Comparison of ENCODE assay signal across 8 cellular contexts in genomic region chr11:59668950-59669610, GRCh38. TPM values are rescaled to one million over a fixed set of nuclear protein-coding genes. Genes with fewer than 3 reads are reported as not detected.
DNase-seq lines count a peak whose midpoint lies in the region; ATAC-seq and TF ChIP-seq lines count a peak whose summit lies in the region.

PATL1 (minus strand) TSS chr11:59669037; CDS start chr11:59668895, 142 bp downstream.

- POLR2A ChIA-PET in RWPE1 (lab: Yijun Ruan, JAX; ENCODE audit: low non-redundant PET) = interaction anchor here (0.6 kb wide), 1 partner anchor 108 kb away, joined by 3 read pairs; no protein-coding TSS in a partner anchor
- POLR2A ChIA-PET in naive thymus-derived CD4-positive, alpha-beta T cell (lab: Charles Lee) = interaction anchor here (0.6 to 7.1 kb wide), 29 partner anchors 8 to 1319 kb away, joined by 3 to 89 read pairs (median 3); partner anchors contain the start of genes OSBP and STX3

- H3K4me1 ChIP-seq in fibroblast of lung (ENCODE audit: control insufficient read depth, extremely low read depth, insufficient read depth, low read length) = no peaks in the 10 kb centered on the region
- H3K4me1 ChIP-seq in naive thymus-derived CD4-positive, alpha-beta T cell (ENCODE audit: control insufficient read depth in 2 of 2, insufficient read depth in 2 of 2, low read length in 2 of 2) = peaks cover 17 to 23% of the 10 kb centered on the region in 2 donors

- peak within 1 kb of the TSS; percentile 88 for H3K4me3 ChIP-seq in LNCaP clone FGC (ENCODE audit: low read depth, low read length)
- peak within 1 kb of the TSS; percentile 46 to 85 (median 66) for H3K4me3 ChIP-seq in fibroblast of lung (replicated peaks in 1 of 4; ENCODE audit: control extremely low read depth in 1 of 4, insufficient read depth in 1 of 4, low read depth in 3 of 4, low read length in 4 of 4)
- H3K4me3 ChIP-seq in naive thymus-derived CD4-positive, alpha-beta T cell (ENCODE audit: low read length) = peak within 1 kb of the TSS; percentile 94

- intact Hi-C loops in naive thymus-derived CD4-positive, alpha-beta T cell (cut with micrococcal nuclease) = loop anchor here (1.0 to 5.0 kb wide), 12 partner anchors 53 to 1957 kb away; partner anchors contain the start of genes MRPL16 (in 2 of the 2), CPSF7 (in 1 of the 2), MED19 (in 1 of the 2) and STX3 (in 1 of the 2)

- no peaks in the 10 kb centered on the region for H4K20me1 ChIP-seq in fibroblast of lung (ENCODE audit: control insufficient read depth, extremely low read depth, insufficient read depth, low read length)

- peak within 1 kb of the TSS; percentile 95 for H3K4me2 ChIP-seq in fibroblast of lung (ENCODE audit: extremely low read depth, insufficient read depth, low read length)

- peak within 1 kb of the TSS; percentile 57 for H2AFZ ChIP-seq in fibroblast of lung (ENCODE audit: low read length)

- H3K9me3 Mint-ChIP-seq in activated T-helper 17 cell treated with anti-CD3 and anti-CD28 coated beads, Interleukin-2, amount 50 U/mL, for 72 hours = no peaks in the 10 kb centered on the region
- H3K9me3 Mint-ChIP-seq in naive thymus-derived CD4-positive, alpha-beta T cell = no peaks in the 10 kb centered on the region
- H3K9me3 Mint-ChIP-seq in stimulated activated naive B cell treated with anti-CD40 and anti-IgM and Interleukin-4, amounts not matched to agents 10 μg/mL and 1 μg/mL and 100 μg/mL, for 72 hours = no peaks in the 10 kb centered on the region

- no peaks in the 10 kb centered on the region for H3K27me3 ChIP-seq in fibroblast of lung (ENCODE audit: control insufficient read depth, insufficient read depth, low read length)
- H3K27me3 ChIP-seq in naive thymus-derived CD4-positive, alpha-beta T cell (ENCODE audit: control insufficient read depth in 2 of 2, insufficient read depth in 2 of 2, low read length in 2 of 2) = no peaks in the 10 kb centered on the region

- H3K4me3 Mint-ChIP-seq in activated T-helper 17 cell treated with anti-CD3 and anti-CD28 coated beads, Interleukin-2, amount 50 U/mL, for 72 hours = peak within 1 kb of the TSS; percentile 94
- H3K4me3 Mint-ChIP-seq in naive thymus-derived CD4-positive, alpha-beta T cell = peak within 1 kb of the TSS; percentile 83 to 100 (median 96)
- H3K4me3 Mint-ChIP-seq in stimulated activated naive B cell treated with anti-CD40 and anti-IgM and Interleukin-4, amounts not matched to agents 10 μg/mL and 1 μg/mL and 100 μg/mL, for 72 hours = peak within 1 kb of the TSS; percentile 97 to 98

- no peaks in the 10 kb centered on the region for H3K27me3 Mint-ChIP-seq in activated T-helper 17 cell treated with anti-CD3 and anti-CD28 coated beads, Interleukin-2, amount 50 U/mL, for 72 hours
- H3K27me3 Mint-ChIP-seq in naive thymus-derived CD4-positive, alpha-beta T cell = peaks cover 0 to 2% (median 0%) of the 10 kb centered on the region in 5 donors
- H3K27me3 Mint-ChIP-seq in stimulated activated naive B cell treated with anti-CD40 and anti-IgM and Interleukin-4, amounts not matched to agents 10 μg/mL and 1 μg/mL and 100 μg/mL, for 72 hours = no peaks in the 10 kb centered on the region

- H3K27ac ChIP-seq in RWPE1 = peak within 1 kb of the TSS; percentile 94
- peak within 1 kb of the TSS; percentile 90 for H3K27ac ChIP-seq in fibroblast of lung (ENCODE audit: insufficient read depth, low read length)
- peak within 1 kb of the TSS; percentile 98 for H3K27ac ChIP-seq in naive thymus-derived CD4-positive, alpha-beta T cell (ENCODE audit: low read depth, low read length)

- H3K4me1 Mint-ChIP-seq in activated T-helper 17 cell treated with anti-CD3 and anti-CD28 coated beads, Interleukin-2, amount 50 U/mL, for 72 hours = peaks cover 31% of the 10 kb centered on the region
- H3K4me1 Mint-ChIP-seq in naive thymus-derived CD4-positive, alpha-beta T cell = peaks cover 32 to 50% (median 41%) of the 10 kb centered on the region in 7 donors
- peaks cover 20 to 41% of the 10 kb centered on the region in 2 donors for H3K4me1 Mint-ChIP-seq in stimulated activated naive B cell treated with anti-CD40 and anti-IgM and Interleukin-4, amounts not matched to agents 10 μg/mL and 1 μg/mL and 100 μg/mL, for 72 hours

- no peaks in the 10 kb centered on the region for H3K9me3 ChIP-seq in fibroblast of lung (ENCODE audit: control insufficient read depth, insufficient read depth, low read depth, low read length)
- H3K9me3 ChIP-seq in naive thymus-derived CD4-positive, alpha-beta T cell (ENCODE audit: control insufficient read depth in 2 of 3, low read length in 3 of 3) = no peaks in the 10 kb centered on the region

- DNase-seq in Daoy (ENCODE audit: low read depth) = peak; percentile 99
- peak; percentile 96 for DNase-seq in GOT3 (lab: John Stamatoyannopoulos, UW)
- DNase-seq in LNCaP clone FGC (ENCODE audit: low read depth) = peak; percentile 95
- DNase-seq in RWPE1 (ENCODE audit: low spot score) = peak; percentile 98
- DNase-seq in fibroblast of lung (ENCODE audit: low read depth in 2 of 2) = peak; percentile 97 to 99
- peak; percentile 96 to 100 (median 99) for DNase-seq in naive thymus-derived CD4-positive, alpha-beta T cell
- DNase-seq in stimulated activated naive B cell treated with anti-CD40 and anti-IgM and Interleukin-4, amounts not matched to agents 10 μg/mL and 1 μg/mL and 100 μg/mL, for 72 hours = peak; percentile 99

- peaks cover 4% of the 10 kb centered on the region for H3K36me3 ChIP-seq in fibroblast of lung (ENCODE audit: control insufficient read depth, insufficient read depth, low read length)
- peaks cover 4 to 21% (median 12%) of the 10 kb centered on the region in 3 experiments for H3K36me3 ChIP-seq in naive thymus-derived CD4-positive, alpha-beta T cell (ENCODE audit: control insufficient read depth in 2 of 3, insufficient read depth in 3 of 3, low read length in 3 of 3)

- TF ChIP-seq CTCF in LNCaP clone FGC (IDR thresholded peaks at IDR 0.05; ENCODE audit: control insufficient read depth, extremely low read depth, insufficient read depth) (no peak), RWPE1 (conservative IDR thresholded peaks at IDR 0.05; ENCODE audit: low read depth) (no peak), fibroblast of lung (conservative IDR thresholded peaks at IDR 0.05 in 1 of 2, IDR thresholded peaks at IDR 0.05 in 1 of 2; ENCODE audit: low read depth in 1 of 2, low read length in 2 of 2) (no peak)

- peak; percentile 93 for ATAC-seq in activated T-helper 17 cell treated with anti-CD3 and anti-CD28 coated beads, Interleukin-2, amount 50 U/mL, for 72 hours (replicated peaks)
- peak; percentile 94 for ATAC-seq in naive thymus-derived CD4-positive, alpha-beta T cell
- ATAC-seq in stimulated activated naive B cell treated with anti-CD40 and anti-IgM and Interleukin-4, amounts not matched to agents 10 μg/mL and 1 μg/mL and 100 μg/mL, for 72 hours (replicated peaks) = peak; percentile 92 to 94

- H3K36me3 Mint-ChIP-seq in activated T-helper 17 cell treated with anti-CD3 and anti-CD28 coated beads, Interleukin-2, amount 50 U/mL, for 72 hours (ENCODE audit: low read depth) = peaks cover 48% of the 10 kb centered on the region
- H3K36me3 Mint-ChIP-seq in naive thymus-derived CD4-positive, alpha-beta T cell = peaks cover 0 to 19% (median 12%) of the 10 kb centered on the region in 5 donors
- peaks cover 16 to 18% of the 10 kb centered on the region in 2 donors for H3K36me3 Mint-ChIP-seq in stimulated activated naive B cell treated with anti-CD40 and anti-IgM and Interleukin-4, amounts not matched to agents 10 μg/mL and 1 μg/mL and 100 μg/mL, for 72 hours

- peaks cover 31% of the 10 kb centered on the region for H3K79me2 ChIP-seq in fibroblast of lung (ENCODE audit: control insufficient read depth, insufficient read depth, low read length)

- H3K9ac ChIP-seq in fibroblast of lung (ENCODE audit: insufficient read depth, low read length) = peak within 1 kb of the TSS; percentile 84

- peak within 1 kb of the TSS; percentile 97 for H3K27ac Mint-ChIP-seq in activated T-helper 17 cell treated with anti-CD3 and anti-CD28 coated beads, Interleukin-2, amount 50 U/mL, for 72 hours
- peak within 1 kb of the TSS; percentile 97 to 100 (median 99) for H3K27ac Mint-ChIP-seq in naive thymus-derived CD4-positive, alpha-beta T cell
- H3K27ac Mint-ChIP-seq in stimulated activated naive B cell treated with anti-CD40 and anti-IgM and Interleukin-4, amounts not matched to agents 10 μg/mL and 1 μg/mL and 100 μg/mL, for 72 hours = peak within 1 kb of the TSS; percentile 99

- CTCF ChIA-PET in RWPE1 (lab: Yijun Ruan, JAX) = interaction anchor here (0.6 to 0.7 kb wide), 2 partner anchors 72 to 78 kb away, joined by 3 to 6 read pairs; no protein-coding TSS in a partner anchor
- CTCF ChIA-PET in naive thymus-derived CD4-positive, alpha-beta T cell (lab: Charles Lee) = interaction anchor here (0.5 to 1.6 kb wide), 3 partner anchors 40 to 87 kb away, joined by 3 to 6 read pairs (median 5); partner anchors contain the start of gene OSBP

RNA-seq across cellular contexts. Expression of gene PATL1, which starts in this region (rescaled TPM):
- total RNA-seq in Daoy (2014; rRNA removed; shearing (Covaris generic)) = 12.7 and 16.1 TPM in 2 replicates
- total RNA-seq in activated T-helper 17 cell treated with anti-CD3 and anti-CD28 coated beads, Interleukin-2, amount 50 U/mL, for 72 hours = 10 to 100 TPM; 57.6 to 81.1 TPM
- 8.2 and 11.6 TPM in 2 replicates for total RNA-seq in fibroblast of lung
- 66.4 and 68.1 TPM in 2 replicates for polyA plus RNA-seq in fibroblast of lung
- polyA plus RNA-seq in fibroblast of lung (2012) = 31.5 and 31.8 TPM in 2 replicates
- polyA minus RNA-seq in fibroblast of lung (ENCODE audit: low replicate concordance) = 36.2 and 43.5 TPM in 2 replicates
- total RNA-seq in naive thymus-derived CD4-positive, alpha-beta T cell = 10 to 100 TPM; 40.6 to 60.1 (median 45.3) TPM
- polyA plus RNA-seq in naive thymus-derived CD4-positive, alpha-beta T cell = 1 to 10 TPM; 5.7 to 7.6 TPM

Comparison
In these comparisons a context has a peak if more than half of its experiments do, and no peak if none do; other contexts are left out.
1. Peak in every context shown above with its lines: DNase-seq, ATAC-seq, H3K4me3 ChIP-seq and H3K27ac ChIP-seq.